Comparison of ENCODE assay signal across 10 cellular contexts in genomic region chr6:157148391-157149323, GRCh38.
DNase-seq lines count a peak whose midpoint lies in the region; ATAC-seq and TF ChIP-seq lines count a peak whose summit lies in the region.
"Had no signal": no experiment of that assay in that cellular context is flagged by ENCODE, and none has a peak within 500 bp of the region (broad histone marks: within the 10 kb centered on the region; RNA-seq: fewer than 3 reads in every experiment).

No MANE protein-coding gene starts in this region.

- peaks cover 27% of the 10 kb centered on the region for H3K36me3 Mint-ChIP-seq in memory B cell
- peaks cover 21% of the 10 kb centered on the region for H3K36me3 Mint-ChIP-seq in activated naive CD4-positive, alpha-beta T cell treated with anti-CD3 and anti-CD28 coated beads, Interleukin-2, amount 10 ng/mL, durations not matched to agents 7 days and 5 days

- BruUV-seq in A673 (replicated peaks; lab: Mats Ljungman, UMichigan), result no TSS peak

- H3K4me1 ChIP-seq in A673 (ENCODE audit: insufficient read depth, low read length, poor library complexity, severe bottlenecking), result peaks cover 63% of the 10 kb centered on the region

- intact Hi-C loops in A673 (cut with micrococcal nuclease; ENCODE audit: unreplicated experiment), result no loop called here

- POLR2A ChIA-PET in A673 (lab: Charles Lee; ENCODE audit: low non-redundant PET), result no interaction called here

- peak overlapping the region; percentile 50 for H3K27ac Mint-ChIP-seq in memory B cell
- H3K27ac Mint-ChIP-seq in activated naive CD4-positive, alpha-beta T cell treated with anti-CD3 and anti-CD28 coated beads, Interleukin-2, amount 10 ng/mL, durations not matched to agents 7 days and 5 days, result no peak overlapping the region
- H3K27ac Mint-ChIP-seq: activated B cell treated with CpG ODN at 0.5 μM for 24 hours had no signal

- H3K27ac ChIP-seq in A673 (ENCODE audit: low read depth, low read length, poor library complexity, severe bottlenecking), result peak overlapping the region; percentile 71

- peak; percentile 76 for DNase-seq in A673 (ENCODE audit: low spot score)
- DNase-seq in NCI-H2107 treated with DMSO at 0.1 percent for 48 hours (lab: John Stamatoyannopoulos, UW; ENCODE audit: unreplicated experiment), result peak; percentile 42
- peak; percentile 97 for DNase-seq in dermis blood vessel endothelial cell
- no peak for DNase-seq in memory B cell (ENCODE audit: low spot score in 2 of 2)
- no peak for DNase-seq in activated T-cell treated with anti-CD3 and anti-CD28 coated beads for 4 hours
- no peak for DNase-seq in activated naive CD4-positive, alpha-beta T cell treated with anti-CD3 and anti-CD28 coated beads, Interleukin-2, amount 10 ng/mL, durations not matched to agents 7 days and 5 days
- DNase-seq: activated B cell treated with CpG ODN at 0.5 μM for 24 hours, DND-41 had no signal

- H3K4me3 Mint-ChIP-seq in memory B cell, result no peak overlapping the region
- H3K4me3 Mint-ChIP-seq in activated naive CD4-positive, alpha-beta T cell treated with anti-CD3 and anti-CD28 coated beads, Interleukin-2, amount 10 ng/mL, durations not matched to agents 7 days and 5 days, result no peak overlapping the region
- H3K4me3 Mint-ChIP-seq: activated B cell treated with CpG ODN at 0.5 μM for 24 hours had no signal

- CTCF ChIA-PET in A673 (lab: Charles Lee), result no interaction called here
- CTCF ChIA-PET in activated naive CD4-positive, alpha-beta T cell treated with anti-CD3 and anti-CD28 coated beads, Interleukin-2, amount 10 ng/mL, durations not matched to agents 7 days and 5 days (lab: Charles Lee), result interaction anchor here (0.6 kb wide), 1 partner anchor 113 kb away, joined by 3 read pairs; no protein-coding TSS in a partner anchor

- no peak for TF ChIP-seq CTCF in A673 (conservative IDR thresholded peaks at IDR 0.05; ENCODE audit: low read depth, low read length)

- H3K9me3 ChIP-seq in A673 (ENCODE audit: low read depth, low read length, poor library complexity, severe bottlenecking), result no peaks in the 10 kb centered on the region

- no peak for ATAC-seq in memory B cell (ENCODE audit: low read depth)
- ATAC-seq in HG03469 (IDR thresholded peaks at IDR 0.05; ENCODE audit: unreplicated experiment), result no peak
- no peak for ATAC-seq in HG03378 (IDR thresholded peaks at IDR 0.05; ENCODE audit: unreplicated experiment)

- H3K27me3 ChIP-seq in A673 (replicated peaks; ENCODE audit: insufficient read depth, low read depth, low read length, poor library complexity), result no peaks in the 10 kb centered on the region

- H3K9me3 Mint-ChIP-seq in memory B cell, result no peaks in the 10 kb centered on the region
- no peaks in the 10 kb centered on the region for H3K9me3 Mint-ChIP-seq in activated naive CD4-positive, alpha-beta T cell treated with anti-CD3 and anti-CD28 coated beads, Interleukin-2, amount 10 ng/mL, durations not matched to agents 7 days and 5 days
- H3K9me3 Mint-ChIP-seq: activated B cell treated with CpG ODN at 0.5 μM for 24 hours had no signal

- H3K4me1 Mint-ChIP-seq in memory B cell, result peaks cover 2% of the 10 kb centered on the region
- H3K4me1 Mint-ChIP-seq in activated naive CD4-positive, alpha-beta T cell treated with anti-CD3 and anti-CD28 coated beads, Interleukin-2, amount 10 ng/mL, durations not matched to agents 7 days and 5 days, result peaks cover 6% of the 10 kb centered on the region
- H3K4me1 Mint-ChIP-seq: activated B cell treated with CpG ODN at 0.5 μM for 24 hours had no signal

- H3K36me3 ChIP-seq in A673 (ENCODE audit: insufficient read depth, low read length, poor library complexity, severe bottlenecking), result no peaks in the 10 kb centered on the region

- no peaks in the 10 kb centered on the region for H3K27me3 Mint-ChIP-seq in memory B cell
- no peaks in the 10 kb centered on the region for H3K27me3 Mint-ChIP-seq in activated naive CD4-positive, alpha-beta T cell treated with anti-CD3 and anti-CD28 coated beads, Interleukin-2, amount 10 ng/mL, durations not matched to agents 7 days and 5 days
- H3K27me3 Mint-ChIP-seq: activated B cell treated with CpG ODN at 0.5 μM for 24 hours had no signal

- H3K4me3 ChIP-seq in A673 (ENCODE audit: low read depth, low read length, poor library complexity, severe bottlenecking), result no peak overlapping the region

Comparison
In these comparisons a context has a peak if more than half of its experiments do, and no peak if none do; other contexts are left out.
1. DNase-seq: peak in A673 (single experiment), NCI-H2107 treated with DMSO at 0.1 percent for 48 hours (single experiment) and dermis blood vessel endothelial cell (single experiment); none in memory B cell (0 of 2), activated T-cell treated with anti-CD3 and anti-CD28 coated beads for 4 hours (single experiment) and activated naive CD4-positive, alpha-beta T cell treated with anti-CD3 and anti-CD28 coated beads, Interleukin-2, amount 10 ng/mL, durations not matched to agents 7 days and 5 days (single experiment).